1 cellular context compared by ENCODE assay signal in the genomic region with DNA sequence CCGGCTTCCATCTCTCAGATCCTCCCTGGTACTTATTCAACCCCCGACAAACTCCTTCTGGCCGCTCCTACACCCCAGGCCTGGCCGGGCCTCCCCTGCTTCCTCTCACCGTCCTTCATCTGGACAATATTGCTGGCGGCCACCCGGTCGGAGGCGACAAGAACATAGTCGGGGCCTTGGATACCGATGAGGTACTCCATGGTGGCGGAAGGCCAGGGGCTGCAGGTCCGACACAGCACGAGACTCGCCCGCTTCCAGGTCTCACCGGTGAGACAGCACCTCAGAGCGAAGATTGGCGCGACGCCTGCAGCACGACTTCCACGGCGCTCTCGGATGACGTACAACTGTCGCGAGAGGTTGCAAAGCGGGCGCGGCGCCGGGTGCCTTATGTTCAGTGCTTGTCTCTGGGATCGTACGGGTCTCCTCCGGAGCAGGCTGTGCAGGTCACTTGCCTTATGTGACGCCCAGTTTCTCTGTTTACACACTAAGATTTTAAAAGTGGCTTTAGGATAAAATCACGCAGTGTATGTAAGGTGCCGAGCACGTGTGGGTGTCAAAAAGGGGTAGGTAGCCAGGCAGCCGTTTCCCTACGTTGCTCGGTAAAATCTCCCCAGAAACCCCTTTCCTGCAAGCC.
TF ChIP-seq lines count a peak whose summit lies in the region.

A gene (minus strand): TSS at position 294 of the 634 bp plus-strand sequence. CDS start 94 bp downstream, at position 200.

TF ChIP-seq in GM12878, 131 proteins besides CTCF, POLR2A, EP300 and RAD21 (continued from another document and continues in another):
- TF ChIP-seq RELA (IDR thresholded peaks at IDR 0.05; ENCODE audit: borderline replicate concordance, partially characterized antibody) (peak; percentile 33), SPI1 (IDR thresholded peaks at IDR 0.05; ENCODE audit: borderline replicate concordance, insufficient read depth, low read depth, low read length) (no peak), ZBED1 (IDR thresholded peaks at IDR 0.05; ENCODE audit: borderline replicate concordance) (peak; percentile 99), NR2C1 (IDR thresholded peaks at IDR 0.05) (no peak), MYC (IDR thresholded peaks at IDR 0.05; ENCODE audit: insufficient read depth, insufficient read length, insufficient replicate concordance, low read length, severe bottlenecking) (peak; percentile 54), CHD1 (IDR thresholded peaks at IDR 0.05; ENCODE audit: low read depth, low read length) (no peak), PAX5 (IDR thresholded peaks at IDR 0.05; ENCODE audit: borderline replicate concordance, low read depth, low read length) (0 out of 2 replicates have a peak, but pooled peaks have one; percentile 15), KLF5 (IDR thresholded peaks at IDR 0.05; ENCODE audit: partially characterized antibody) (no peak), SIX5 (IDR thresholded peaks at IDR 0.05; ENCODE audit: low read depth, low read length, severe bottlenecking) (peak; percentile 61), CREM (IDR thresholded peaks at IDR 0.05; ENCODE audit: low read depth) (peak; percentile 100), HCFC1 (IDR thresholded peaks at IDR 0.05; ENCODE audit: low read length) (peak; percentile 84), POU2F2 (IDR thresholded peaks at IDR 0.05; ENCODE audit: borderline replicate concordance, low read depth, low read length) (peak; percentile 82; the same call in 2 of the 3 replicates), BHLHE40 (IDR thresholded peaks at IDR 0.05; ENCODE audit: borderline replicate concordance in 1 of 2, low read depth in 2 of 2, low read length in 1 of 2) (peak; percentile 89 to 95), SRF (IDR thresholded peaks at IDR 0.05; ENCODE audit: low read depth in 2 of 2, low read length in 2 of 2) (peak in 1 of 2 experiments; percentile 91; a peak in 2 of 4 replicates), GATAD2B (conservative IDR thresholded peaks at IDR 0.05; ENCODE audit: low read depth) (0 out of 2 replicates have a peak, but pooled peaks have one; percentile 22), SIN3A (IDR thresholded peaks at IDR 0.05; ENCODE audit: low read depth, low read length) (peak; percentile 94), SP1 (IDR thresholded peaks at IDR 0.05; ENCODE audit: low read depth, low read length) (peak; percentile 44), CHD2 (IDR thresholded peaks at IDR 0.05; ENCODE audit: borderline replicate concordance, low read depth, low read length) (peak; percentile 99), KDM1A (IDR thresholded peaks at IDR 0.05; ENCODE audit: borderline replicate concordance) (no peak), IRF4 (IDR thresholded peaks at IDR 0.05; ENCODE audit: low read depth, low read length) (0 out of 2 replicates have a peak, but pooled peaks have one; percentile 30), TAF1 (IDR thresholded peaks at IDR 0.05; ENCODE audit: borderline replicate concordance, low read depth, low read length) (peak; percentile 89), TCF3 (IDR thresholded peaks at IDR 0.05; ENCODE audit: borderline replicate concordance, insufficient read depth, low read depth, low read length) (peak; percentile 61; the same call in 1 of the 2 replicates), LARP7 (IDR thresholded peaks at IDR 0.05) (peak; percentile 58), ZNF207 (IDR thresholded peaks at IDR 0.05; ENCODE audit: borderline replicate concordance) (peak; percentile 53; the same call in 1 of the 2 replicates), YY1 (IDR thresholded peaks at IDR 0.05; ENCODE audit: low read depth, low read length) (0 out of 2 replicates have a peak, but pooled peaks have one; percentile 6), BACH1 (IDR thresholded peaks at IDR 0.05; ENCODE audit: borderline replicate concordance) (peak; percentile 96), ATF7 (IDR thresholded peaks at IDR 0.05; ENCODE audit: low read depth) (peak; percentile 63), TBL1XR1 (IDR thresholded peaks at IDR 0.05; ENCODE audit: low read depth, low read length) (no peak)
- TF ChIP-seq, protein P1, sequence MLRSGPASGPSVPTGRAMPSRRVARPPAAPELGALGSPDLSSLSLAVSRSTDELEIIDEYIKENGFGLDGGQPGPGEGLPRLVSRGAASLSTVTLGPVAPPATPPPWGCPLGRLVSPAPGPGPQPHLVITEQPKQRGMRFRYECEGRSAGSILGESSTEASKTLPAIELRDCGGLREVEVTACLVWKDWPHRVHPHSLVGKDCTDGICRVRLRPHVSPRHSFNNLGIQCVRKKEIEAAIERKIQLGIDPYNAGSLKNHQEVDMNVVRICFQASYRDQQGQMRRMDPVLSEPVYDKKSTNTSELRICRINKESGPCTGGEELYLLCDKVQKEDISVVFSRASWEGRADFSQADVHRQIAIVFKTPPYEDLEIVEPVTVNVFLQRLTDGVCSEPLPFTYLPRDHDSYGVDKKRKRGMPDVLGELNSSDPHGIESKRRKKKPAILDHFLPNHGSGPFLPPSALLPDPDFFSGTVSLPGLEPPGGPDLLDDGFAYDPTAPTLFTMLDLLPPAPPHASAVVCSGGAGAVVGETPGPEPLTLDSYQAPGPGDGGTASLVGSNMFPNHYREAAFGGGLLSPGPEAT (IDR thresholded peaks at IDR 0.05; ENCODE audit: low read depth), result peak; percentile 92
- TF ChIP-seq, protein P2, sequence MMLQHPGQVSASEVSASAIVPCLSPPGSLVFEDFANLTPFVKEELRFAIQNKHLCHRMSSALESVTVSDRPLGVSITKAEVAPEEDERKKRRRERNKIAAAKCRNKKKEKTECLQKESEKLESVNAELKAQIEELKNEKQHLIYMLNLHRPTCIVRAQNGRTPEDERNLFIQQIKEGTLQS (IDR thresholded peaks at IDR 0.05; ENCODE audit: borderline replicate concordance, extremely low read depth, low read depth, low read length), result peak; percentile 95
- TF ChIP-seq, protein P3, sequence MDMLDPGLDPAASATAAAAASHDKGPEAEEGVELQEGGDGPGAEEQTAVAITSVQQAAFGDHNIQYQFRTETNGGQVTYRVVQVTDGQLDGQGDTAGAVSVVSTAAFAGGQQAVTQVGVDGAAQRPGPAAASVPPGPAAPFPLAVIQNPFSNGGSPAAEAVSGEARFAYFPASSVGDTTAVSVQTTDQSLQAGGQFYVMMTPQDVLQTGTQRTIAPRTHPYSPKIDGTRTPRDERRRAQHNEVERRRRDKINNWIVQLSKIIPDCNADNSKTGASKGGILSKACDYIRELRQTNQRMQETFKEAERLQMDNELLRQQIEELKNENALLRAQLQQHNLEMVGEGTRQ (IDR thresholded peaks at IDR 0.05; ENCODE audit: borderline replicate concordance, low read depth, low read length), result no peak
- TF ChIP-seq, protein P4, sequence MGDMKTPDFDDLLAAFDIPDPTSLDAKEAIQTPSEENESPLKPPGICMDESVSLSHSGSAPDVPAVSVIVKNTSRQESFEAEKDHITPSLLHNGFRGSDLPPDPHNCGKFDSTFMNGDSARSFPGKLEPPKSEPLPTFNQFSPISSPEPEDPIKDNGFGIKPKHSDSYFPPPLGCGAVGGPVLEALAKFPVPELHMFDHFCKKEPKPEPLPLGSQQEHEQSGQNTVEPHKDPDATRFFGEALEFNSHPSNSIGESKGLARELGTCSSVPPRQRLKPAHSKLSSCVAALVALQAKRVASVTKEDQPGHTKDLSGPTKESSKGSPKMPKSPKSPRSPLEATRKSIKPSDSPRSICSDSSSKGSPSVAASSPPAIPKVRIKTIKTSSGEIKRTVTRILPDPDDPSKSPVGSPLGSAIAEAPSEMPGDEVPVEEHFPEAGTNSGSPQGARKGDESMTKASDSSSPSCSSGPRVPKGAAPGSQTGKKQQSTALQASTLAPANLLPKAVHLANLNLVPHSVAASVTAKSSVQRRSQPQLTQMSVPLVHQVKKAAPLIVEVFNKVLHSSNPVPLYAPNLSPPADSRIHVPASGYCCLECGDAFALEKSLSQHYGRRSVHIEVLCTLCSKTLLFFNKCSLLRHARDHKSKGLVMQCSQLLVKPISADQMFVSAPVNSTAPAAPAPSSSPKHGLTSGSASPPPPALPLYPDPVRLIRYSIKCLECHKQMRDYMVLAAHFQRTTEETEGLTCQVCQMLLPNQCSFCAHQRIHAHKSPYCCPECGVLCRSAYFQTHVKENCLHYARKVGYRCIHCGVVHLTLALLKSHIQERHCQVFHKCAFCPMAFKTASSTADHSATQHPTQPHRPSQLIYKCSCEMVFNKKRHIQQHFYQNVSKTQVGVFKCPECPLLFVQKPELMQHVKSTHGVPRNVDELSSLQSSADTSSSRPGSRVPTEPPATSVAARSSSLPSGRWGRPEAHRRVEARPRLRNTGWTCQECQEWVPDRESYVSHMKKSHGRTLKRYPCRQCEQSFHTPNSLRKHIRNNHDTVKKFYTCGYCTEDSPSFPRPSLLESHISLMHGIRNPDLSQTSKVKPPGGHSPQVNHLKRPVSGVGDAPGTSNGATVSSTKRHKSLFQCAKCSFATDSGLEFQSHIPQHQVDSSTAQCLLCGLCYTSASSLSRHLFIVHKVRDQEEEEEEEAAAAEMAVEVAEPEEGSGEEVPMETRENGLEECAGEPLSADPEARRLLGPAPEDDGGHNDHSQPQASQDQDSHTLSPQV (IDR thresholded peaks at IDR 0.05), result no peak
- TF ChIP-seq, protein P5, sequence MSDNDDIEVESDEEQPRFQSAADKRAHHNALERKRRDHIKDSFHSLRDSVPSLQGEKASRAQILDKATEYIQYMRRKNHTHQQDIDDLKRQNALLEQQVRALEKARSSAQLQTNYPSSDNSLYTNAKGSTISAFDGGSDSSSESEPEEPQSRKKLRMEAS (IDR thresholded peaks at IDR 0.05; ENCODE audit: low read depth, low read length), result peak; percentile 93
- TF ChIP-seq, protein P6, sequence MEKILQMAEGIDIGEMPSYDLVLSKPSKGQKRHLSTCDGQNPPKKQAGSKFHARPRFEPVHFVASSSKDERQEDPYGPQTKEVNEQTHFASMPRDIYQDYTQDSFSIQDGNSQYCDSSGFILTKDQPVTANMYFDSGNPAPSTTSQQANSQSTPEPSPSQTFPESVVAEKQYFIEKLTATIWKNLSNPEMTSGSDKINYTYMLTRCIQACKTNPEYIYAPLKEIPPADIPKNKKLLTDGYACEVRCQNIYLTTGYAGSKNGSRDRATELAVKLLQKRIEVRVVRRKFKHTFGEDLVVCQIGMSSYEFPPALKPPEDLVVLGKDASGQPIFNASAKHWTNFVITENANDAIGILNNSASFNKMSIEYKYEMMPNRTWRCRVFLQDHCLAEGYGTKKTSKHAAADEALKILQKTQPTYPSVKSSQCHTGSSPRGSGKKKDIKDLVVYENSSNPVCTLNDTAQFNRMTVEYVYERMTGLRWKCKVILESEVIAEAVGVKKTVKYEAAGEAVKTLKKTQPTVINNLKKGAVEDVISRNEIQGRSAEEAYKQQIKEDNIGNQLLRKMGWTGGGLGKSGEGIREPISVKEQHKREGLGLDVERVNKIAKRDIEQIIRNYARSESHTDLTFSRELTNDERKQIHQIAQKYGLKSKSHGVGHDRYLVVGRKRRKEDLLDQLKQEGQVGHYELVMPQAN (conservative IDR thresholded peaks at IDR 0.05), result peak; percentile 80
- TF ChIP-seq, protein P7, sequence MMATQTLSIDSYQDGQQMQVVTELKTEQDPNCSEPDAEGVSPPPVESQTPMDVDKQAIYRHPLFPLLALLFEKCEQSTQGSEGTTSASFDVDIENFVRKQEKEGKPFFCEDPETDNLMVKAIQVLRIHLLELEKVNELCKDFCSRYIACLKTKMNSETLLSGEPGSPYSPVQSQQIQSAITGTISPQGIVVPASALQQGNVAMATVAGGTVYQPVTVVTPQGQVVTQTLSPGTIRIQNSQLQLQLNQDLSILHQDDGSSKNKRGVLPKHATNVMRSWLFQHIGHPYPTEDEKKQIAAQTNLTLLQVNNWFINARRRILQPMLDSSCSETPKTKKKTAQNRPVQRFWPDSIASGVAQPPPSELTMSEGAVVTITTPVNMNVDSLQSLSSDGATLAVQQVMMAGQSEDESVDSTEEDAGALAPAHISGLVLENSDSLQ (IDR thresholded peaks at IDR 0.05), result peak; percentile 69; the same call in 1 of the 2 replicates
- TF ChIP-seq, protein P8, sequence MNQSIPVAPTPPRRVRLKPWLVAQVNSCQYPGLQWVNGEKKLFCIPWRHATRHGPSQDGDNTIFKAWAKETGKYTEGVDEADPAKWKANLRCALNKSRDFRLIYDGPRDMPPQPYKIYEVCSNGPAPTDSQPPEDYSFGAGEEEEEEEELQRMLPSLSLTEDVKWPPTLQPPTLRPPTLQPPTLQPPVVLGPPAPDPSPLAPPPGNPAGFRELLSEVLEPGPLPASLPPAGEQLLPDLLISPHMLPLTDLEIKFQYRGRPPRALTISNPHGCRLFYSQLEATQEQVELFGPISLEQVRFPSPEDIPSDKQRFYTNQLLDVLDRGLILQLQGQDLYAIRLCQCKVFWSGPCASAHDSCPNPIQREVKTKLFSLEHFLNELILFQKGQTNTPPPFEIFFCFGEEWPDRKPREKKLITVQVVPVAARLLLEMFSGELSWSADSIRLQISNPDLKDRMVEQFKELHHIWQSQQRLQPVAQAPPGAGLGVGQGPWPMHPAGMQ (IDR thresholded peaks at IDR 0.05; ENCODE audit: borderline replicate concordance), result peak; percentile 63; the same call in 1 of the 2 replicates
- TF ChIP-seq, protein P9, sequence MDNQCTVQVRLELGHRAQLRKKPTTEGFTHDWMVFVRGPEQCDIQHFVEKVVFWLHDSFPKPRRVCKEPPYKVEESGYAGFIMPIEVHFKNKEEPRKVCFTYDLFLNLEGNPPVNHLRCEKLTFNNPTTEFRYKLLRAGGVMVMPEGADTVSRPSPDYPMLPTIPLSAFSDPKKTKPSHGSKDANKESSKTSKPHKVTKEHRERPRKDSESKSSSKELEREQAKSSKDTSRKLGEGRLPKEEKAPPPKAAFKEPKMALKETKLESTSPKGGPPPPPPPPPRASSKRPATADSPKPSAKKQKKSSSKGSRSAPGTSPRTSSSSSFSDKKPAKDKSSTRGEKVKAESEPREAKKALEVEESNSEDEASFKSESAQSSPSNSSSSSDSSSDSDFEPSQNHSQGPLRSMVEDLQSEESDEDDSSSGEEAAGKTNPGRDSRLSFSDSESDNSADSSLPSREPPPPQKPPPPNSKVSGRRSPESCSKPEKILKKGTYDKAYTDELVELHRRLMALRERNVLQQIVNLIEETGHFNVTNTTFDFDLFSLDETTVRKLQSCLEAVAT (IDR thresholded peaks at IDR 0.05), result peak; percentile 89
- TF ChIP-seq, protein P10, sequence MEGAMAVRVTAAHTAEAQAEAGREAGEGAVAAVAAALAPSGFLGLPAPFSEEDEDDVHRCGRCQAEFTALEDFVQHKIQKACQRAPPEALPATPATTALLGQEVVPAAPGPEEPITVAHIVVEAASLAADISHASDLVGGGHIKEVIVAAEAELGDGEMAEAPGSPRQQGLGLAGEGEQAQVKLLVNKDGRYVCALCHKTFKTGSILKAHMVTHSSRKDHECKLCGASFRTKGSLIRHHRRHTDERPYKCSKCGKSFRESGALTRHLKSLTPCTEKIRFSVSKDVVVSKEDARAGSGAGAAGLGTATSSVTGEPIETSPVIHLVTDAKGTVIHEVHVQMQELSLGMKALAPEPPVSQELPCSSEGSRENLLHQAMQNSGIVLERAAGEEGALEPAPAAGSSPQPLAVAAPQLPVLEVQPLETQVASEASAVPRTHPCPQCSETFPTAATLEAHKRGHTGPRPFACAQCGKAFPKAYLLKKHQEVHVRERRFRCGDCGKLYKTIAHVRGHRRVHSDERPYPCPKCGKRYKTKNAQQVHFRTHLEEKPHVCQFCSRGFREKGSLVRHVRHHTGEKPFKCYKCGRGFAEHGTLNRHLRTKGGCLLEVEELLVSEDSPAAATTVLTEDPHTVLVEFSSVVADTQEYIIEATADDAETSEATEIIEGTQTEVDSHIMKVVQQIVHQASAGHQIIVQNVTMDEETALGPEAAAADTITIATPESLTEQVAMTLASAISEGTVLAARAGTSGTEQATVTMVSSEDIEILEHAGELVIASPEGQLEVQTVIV (IDR thresholded peaks at IDR 0.05; ENCODE audit: borderline replicate concordance, partially characterized antibody), result peak; percentile 98
